8 cellular contexts compared by ENCODE assay signal in genomic region chr22:26360169-26360885, GRCh38.
DNase-seq lines count a peak whose midpoint lies in the region; ATAC-seq and TF ChIP-seq lines count a peak whose summit lies in the region.

No MANE protein-coding gene starts in this region.

- POLR2A ChIA-PET in HCT116 (lab: Charles Lee): no interaction called here

- RAD21 ChIA-PET in HCT116 (lab: Charles Lee; ENCODE audit: low non-redundant PET in 1 of 2, low total read pairs in 2 of 2, uncharacterized antibody in 2 of 2, unreplicated experiment in 2 of 2): no interaction called here

- no peaks in the 10 kb centered on the region for H3K79me2 ChIP-seq in HCT116 (ENCODE audit: insufficient read depth, low read length)

- peak overlapping the region; percentile 99 for H2AFZ ChIP-seq in HCT116 (ENCODE audit: low read depth, low read length, poor library complexity, severe bottlenecking)

- CTCF ChIA-PET in HCT116 (lab: Charles Lee): interaction anchor here (0.5 to 1.5 kb wide), 6 partner anchors 14 to 443 kb away, joined by 3 to 6 read pairs (median 4); no protein-coding TSS in a partner anchor

- H3K9me2 ChIP-seq in HCT116 (ENCODE audit: insufficient read depth): no peaks in the 10 kb centered on the region

- 11 to 13% methylated on average over 16 to 17 of the region's 17 CpGs for WGBS in ectodermal cell, 2 experiments
- WGBS in liver: 8% methylated on average over 17 of the region's 17 CpGs

- no TSS peak for BruUV-seq in HCT116 (replicated peaks; lab: Mats Ljungman, UMichigan)

- H3K9me3 ChIP-seq in HCT116 (ENCODE audit: control insufficient read depth in 1 of 2, insufficient read depth in 1 of 2, low read depth in 1 of 2, low read length in 2 of 2) (no peaks in the 10 kb centered on the region), ectodermal cell (ENCODE audit: control insufficient read depth, low read length) (no peaks in the 10 kb centered on the region), liver (ENCODE audit: control insufficient read depth in 4 of 4, low read length in 3 of 4) (no peaks in the 10 kb centered on the region)

- H4K20me1 ChIP-seq in HCT116 (ENCODE audit: insufficient read depth): no peaks in the 10 kb centered on the region

- TF ChIP-seq CTCF in HCT116 (IDR thresholded peaks at IDR 0.05 in 2 of 3, conservative IDR thresholded peaks at IDR 0.05 in 1 of 3; ENCODE audit: borderline replicate concordance in 1 of 3, insufficient read depth in 1 of 3, low read depth in 2 of 3, low read length in 2 of 3) (peak; percentile 39 to 91 (median 89); a peak in 5 of 6 replicates), liver (IDR thresholded peaks at IDR 0.05; ENCODE audit: low read depth, low read length, missing input control) (peak; percentile 87)

- H3K27ac ChIP-seq in HCT116 (ENCODE audit: low read depth, low read length) (no peak overlapping the region), ectodermal cell (ENCODE audit: insufficient read depth, low read depth, low read length, poor library complexity, severe bottlenecking) (no peak overlapping the region), liver (ENCODE audit: low read depth in 1 of 2, low read length in 2 of 2) (no peak overlapping the region)

- TF ChIP-seq RAD21 in HCT116 (IDR thresholded peaks at IDR 0.05; ENCODE audit: low read depth) (peak; percentile 48), liver (IDR thresholded peaks at IDR 0.05) (peak; percentile 70 to 76)

- TF ChIP-seq POLR2A in HCT116 (IDR thresholded peaks at IDR 0.05; ENCODE audit: borderline replicate concordance, extremely low read depth, insufficient read depth, insufficient read length): no peak

- ATAC-seq in HCT116: peak; percentile 84
- ATAC-seq in HG02588 (IDR thresholded peaks at IDR 0.05; ENCODE audit: unreplicated experiment): no peak

- intact Hi-C loops in HCT116 (cut with micrococcal nuclease): no loop called here

- no peaks in the 10 kb centered on the region for H3K36me3 ChIP-seq in HCT116 (ENCODE audit: control insufficient read depth in 1 of 2, insufficient read depth in 2 of 2, low read length in 2 of 2)
- no peaks in the 10 kb centered on the region for H3K36me3 ChIP-seq in ectodermal cell (ENCODE audit: control insufficient read depth, insufficient read depth, low read length)
- H3K36me3 ChIP-seq in liver (ENCODE audit: control insufficient read depth in 4 of 4, insufficient read depth in 3 of 4, low read depth in 1 of 4, low read length in 3 of 4): no peaks in the 10 kb centered on the region

- peak overlapping the region; percentile 46 for H3K9ac ChIP-seq in HCT116 (ENCODE audit: low read length)
- no peak overlapping the region for H3K9ac ChIP-seq in liver (ENCODE audit: low read depth in 1 of 2, low read length in 2 of 2)

- peak overlapping the region; percentile 31 to 51 for H3K4me3 ChIP-seq in HCT116 (replicated peaks in 1 of 2; ENCODE audit: low read depth in 1 of 2, low read length in 2 of 2)
- H3K4me3 ChIP-seq in ectodermal cell (ENCODE audit: insufficient read depth, low read depth, low read length): peak overlapping the region; percentile 20
- H3K4me3 ChIP-seq in liver (ENCODE audit: low read depth in 1 of 3, low read length in 3 of 3): peak overlapping the region in 1 of 3 donors; percentile 4

- peaks cover 6 to 14% of the 10 kb centered on the region in 2 experiments; a peak in 3 of 4 replicates for H3K4me1 ChIP-seq in HCT116 (ENCODE audit: control insufficient read depth in 1 of 2, insufficient read depth in 2 of 2, low read length in 2 of 2)
- peaks cover 4% of the 10 kb centered on the region for H3K4me1 ChIP-seq in ectodermal cell (ENCODE audit: control insufficient read depth, insufficient read depth, low read length)
- peaks cover 0 to 6% (median 2%) of the 10 kb centered on the region in 4 donors for H3K4me1 ChIP-seq in liver (ENCODE audit: control insufficient read depth in 4 of 4, insufficient read depth in 4 of 4, low read length in 3 of 4)

- DNase-seq in AG20443 (ENCODE audit: low spot score) (peak; percentile 76), HCT116 (ENCODE audit: low read depth, low spot score) (peak; percentile 75), NCI-H526 (lab: John Stamatoyannopoulos, UW) (peak; percentile 44 to 66)
- peak; percentile 62 to 66 for DNase-seq in activated CD4-positive, alpha-beta T cell treated with anti-CD3 and anti-CD28 coated beads, Interleukin-2, amount 50 U/mL, for 4 hours
- peak; percentile 30 to 50 for DNase-seq in stimulated activated CD4-positive, alpha-beta T cell treated with anti-CD3 and anti-CD28 coated beads, Interleukin-4, amount 100 ng/mL, for 48 hours (ENCODE audit: low read depth in 2 of 2)

- peak overlapping the region; percentile 86 for H3K4me2 ChIP-seq in HCT116 (ENCODE audit: low read length)

- H3K27me3 ChIP-seq in HCT116 (ENCODE audit: insufficient read depth, low read length) (0 out of 2 replicates have a peak, but pooled peaks cover 3% of the 10 kb centered on the region), ectodermal cell (ENCODE audit: control insufficient read depth, insufficient read depth, low read length, poor library complexity, severe bottlenecking) (no peaks in the 10 kb centered on the region), liver (ENCODE audit: control insufficient read depth in 4 of 4, insufficient read depth in 4 of 4, low read length in 3 of 4) (peaks cover 0 to 17% (median under 1%) of the 10 kb centered on the region in 4 donors)

TF ChIP-seq in HCT116, 20 proteins besides CTCF, POLR2A, EP300 and RAD21:
- TF ChIP-seq SP1 (IDR thresholded peaks at IDR 0.05; ENCODE audit: low read depth) (0 out of 2 replicates have a peak, but pooled peaks have one; percentile 7), ELF1 (IDR thresholded peaks at IDR 0.05; ENCODE audit: borderline replicate concordance, low read depth) (no peak)

TF ChIP-seq in liver, 16 proteins besides CTCF, POLR2A, EP300 and RAD21:
- no peak for TF ChIP-seq NR2F2 (IDR thresholded peaks at IDR 0.05)
- TF ChIP-seq MAX (IDR thresholded peaks at IDR 0.05): no peak
- no peak for TF ChIP-seq RXRA (IDR thresholded peaks at IDR 0.05)
- no peak for TF ChIP-seq HNF4G (IDR thresholded peaks at IDR 0.05)
- no peak for TF ChIP-seq YY1 (IDR thresholded peaks at IDR 0.05)
- no peak for TF ChIP-seq JUND (IDR thresholded peaks at IDR 0.05)
- TF ChIP-seq, protein P1, sequence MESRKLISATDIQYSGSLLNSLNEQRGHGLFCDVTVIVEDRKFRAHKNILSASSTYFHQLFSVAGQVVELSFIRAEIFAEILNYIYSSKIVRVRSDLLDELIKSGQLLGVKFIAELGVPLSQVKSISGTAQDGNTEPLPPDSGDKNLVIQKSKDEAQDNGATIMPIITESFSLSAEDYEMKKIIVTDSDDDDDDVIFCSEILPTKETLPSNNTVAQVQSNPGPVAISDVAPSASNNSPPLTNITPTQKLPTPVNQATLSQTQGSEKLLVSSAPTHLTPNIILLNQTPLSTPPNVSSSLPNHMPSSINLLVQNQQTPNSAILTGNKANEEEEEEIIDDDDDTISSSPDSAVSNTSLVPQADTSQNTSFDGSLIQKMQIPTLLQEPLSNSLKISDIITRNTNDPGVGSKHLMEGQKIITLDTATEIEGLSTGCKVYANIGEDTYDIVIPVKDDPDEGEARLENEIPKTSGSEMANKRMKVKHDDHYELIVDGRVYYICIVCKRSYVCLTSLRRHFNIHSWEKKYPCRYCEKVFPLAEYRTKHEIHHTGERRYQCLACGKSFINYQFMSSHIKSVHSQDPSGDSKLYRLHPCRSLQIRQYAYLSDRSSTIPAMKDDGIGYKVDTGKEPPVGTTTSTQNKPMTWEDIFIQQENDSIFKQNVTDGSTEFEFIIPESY (IDR thresholded peaks at IDR 0.05): no peak
- no peak for TF ChIP-seq EGR1 (IDR thresholded peaks at IDR 0.05; ENCODE audit: low read depth in 2 of 2)
- TF ChIP-seq FOXA2 (IDR thresholded peaks at IDR 0.05): no peak
- no peak for TF ChIP-seq REST (IDR thresholded peaks at IDR 0.05)
- no peak for TF ChIP-seq SP1 (IDR thresholded peaks at IDR 0.05)
- no peak for TF ChIP-seq TAF1 (conservative IDR thresholded peaks at IDR 0.05)
- no peak for TF ChIP-seq HNF4A (conservative IDR thresholded peaks at IDR 0.05)
- no peak for TF ChIP-seq FOXA1 (IDR thresholded peaks at IDR 0.05)
- TF ChIP-seq GABPA (IDR thresholded peaks at IDR 0.05 in 1 of 2, conservative IDR thresholded peaks at IDR 0.05 in 1 of 2): no peak
- TF ChIP-seq, protein P2, sequence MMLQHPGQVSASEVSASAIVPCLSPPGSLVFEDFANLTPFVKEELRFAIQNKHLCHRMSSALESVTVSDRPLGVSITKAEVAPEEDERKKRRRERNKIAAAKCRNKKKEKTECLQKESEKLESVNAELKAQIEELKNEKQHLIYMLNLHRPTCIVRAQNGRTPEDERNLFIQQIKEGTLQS (IDR thresholded peaks at IDR 0.05): no peak
